11 cellular contexts compared by ENCODE assay signal in the genomic region with DNA sequence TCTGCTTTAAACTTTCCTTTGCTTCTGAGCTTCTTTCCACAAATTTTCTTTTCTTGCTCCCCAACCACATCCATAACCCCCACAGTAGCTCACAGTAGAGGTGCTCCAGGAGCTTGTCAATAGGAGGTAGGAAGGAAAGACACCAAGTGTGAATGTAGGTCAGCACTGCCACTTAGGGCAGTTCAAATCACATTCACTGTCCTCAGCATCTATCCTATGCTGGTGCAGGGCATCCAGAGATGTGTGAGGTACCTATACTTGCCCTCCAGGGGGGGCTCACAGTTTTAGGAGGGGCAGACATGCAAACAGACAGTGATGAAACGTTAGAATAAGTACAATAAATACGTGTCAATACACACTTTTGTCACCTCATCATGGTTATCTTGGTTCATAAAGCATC. TPM values are rescaled to one million over a fixed set of nuclear protein-coding genes. Genes with fewer than 3 reads are reported as not detected.
DNase-seq lines count a peak whose midpoint lies in the region; ATAC-seq, FAIRE-seq and TF ChIP-seq lines count a peak whose summit lies in the region.
"Had no signal": no experiment of that assay in that cellular context is flagged by ENCODE, and none has a peak within 500 bp of the region (broad histone marks: within the 10 kb centered on the region; RNA-seq: fewer than 3 reads in every experiment).

No MANE protein-coding gene starts in this region.

- no peaks in the 10 kb centered on the region for H3K36me3 ChIP-seq in left ventricle myocardium inferior
- H3K36me3 ChIP-seq in thoracic aorta, result no peaks in the 10 kb centered on the region

- peaks cover 72% of the 10 kb centered on the region for H3K27me3 ChIP-seq in left ventricle myocardium inferior (ENCODE audit: low read depth)
- H3K27me3 ChIP-seq in right cardiac atrium (ENCODE audit: control insufficient read depth, insufficient read depth), result no peaks in the 10 kb centered on the region
- H3K27me3 ChIP-seq in thoracic aorta (replicated peaks; ENCODE audit: insufficient read depth), result no peaks in the 10 kb centered on the region

- intact Hi-C loops in left ventricle myocardium inferior (cut with micrococcal nuclease), result no loop called here
- intact Hi-C loops in right cardiac atrium (cut with DNase I), result loop anchor here in 2 of 4 donors (5.0 to 10.0 kb wide), 2 partner anchors 58 to 65 kb away; no protein-coding TSS in a partner anchor

- H3K4me1 ChIP-seq in left ventricle myocardium inferior (peaks cover 30% of the 10 kb centered on the region), right cardiac atrium (ENCODE audit: control insufficient read depth, insufficient read depth, low read length) (no peaks in the 10 kb centered on the region), thoracic aorta (ENCODE audit: control insufficient read depth in 1 of 2, low read depth in 2 of 2) (peaks cover 0 to 25% of the 10 kb centered on the region in 2 donors)

- H3K27ac ChIP-seq in left ventricle myocardium inferior (replicated peaks), result no peak overlapping the region
- no peak overlapping the region for H3K27ac ChIP-seq in right cardiac atrium (ENCODE audit: low read length)
- H3K27ac ChIP-seq in thoracic aorta, result no peak overlapping the region
- H3K27ac ChIP-seq: SK-N-MC had no signal

- FAIRE-seq in D721Med (lab: Jason Lieb, UNC), result no peak

- ATAC-seq in right cardiac atrium (no peak), thoracic aorta (ENCODE audit: insufficient number of reproducible peaks, low FRiP score, low read depth) (no peak), HG03469 (IDR thresholded peaks at IDR 0.05; ENCODE audit: unreplicated experiment) (no peak), GM18909 (IDR thresholded peaks at IDR 0.05; ENCODE audit: poor library complexity, unreplicated experiment) (no peak)

- H3K4me3 ChIP-seq in left ventricle myocardium inferior (no peak overlapping the region), right cardiac atrium (ENCODE audit: low read length) (no peak overlapping the region), thoracic aorta (no peak overlapping the region)
- H3K4me3 ChIP-seq: SK-N-MC had no signal

- 40% methylated on average over 2 of the region's 2 CpGs for WGBS in right cardiac atrium

- DNase-seq in left ventricle myocardium inferior (no peak), right cardiac atrium (no peak), NCI-H1694 (lab: John Stamatoyannopoulos, UW) (peak; percentile 69), dermis blood vessel endothelial cell (peak; percentile 12), thoracic aorta (ENCODE audit: low spot score) (no peak), D721Med (ENCODE audit: insufficient read length, low spot score) (no peak)
- DNase-seq: activated T-cell treated with anti-CD3 and anti-CD28 coated beads, Interleukin-2, amount 50 U/mL, for 4 hours; COR-L47 had no signal

- TF ChIP-seq CTCF in left ventricle myocardium inferior (IDR thresholded peaks at IDR 0.05; ENCODE audit: borderline replicate concordance), result peak; percentile 32
- peak; percentile 14 for TF ChIP-seq CTCF in thoracic aorta (IDR thresholded peaks at IDR 0.05)
- TF ChIP-seq CTCF in D721Med (IDR thresholded peaks at IDR 0.05; ENCODE audit: insufficient read depth, missing control alignments), result no peak

- H3K9me3 ChIP-seq in left ventricle myocardium inferior (replicated peaks) (no peaks in the 10 kb centered on the region), right cardiac atrium (ENCODE audit: control insufficient read depth, low read length) (no peaks in the 10 kb centered on the region), thoracic aorta (no peaks in the 10 kb centered on the region)

RNA-seq across cellular contexts. Expression of gene SPSB4, which starts 1.5 kb away (rescaled TPM):
- total RNA-seq in left ventricle myocardium inferior (11.2 TPM), right cardiac atrium (1 to 10 TPM; 1.1 to 9.7 (median 5.4) TPM), dermis blood vessel endothelial cell (0.05 TPM in 1 of 2 replicates, not detected in the other), thoracic aorta (1 to 10 TPM in 1 of 2 donors, under 1 TPM in 1; 0.41 to 1.1 TPM)
- 6.9 TPM for polyA plus RNA-seq in right cardiac atrium
- total RNA-seq: activated T-cell treated with anti-CD3 and anti-CD28 coated beads, Interleukin-2, amount 50 U/mL, for 4 hours had no signal

Comparison
In these comparisons a context has a peak if more than half of its experiments do, and no peak if none do; other contexts are left out.
1. DNase-seq: peak in NCI-H1694 (single experiment) and dermis blood vessel endothelial cell (single experiment); none in left ventricle myocardium inferior (single experiment), right cardiac atrium (0 of 3), thoracic aorta (single experiment) and D721Med (single experiment).